Comparison of ENCODE assay signal across 1 cellular context in genomic region chr21:42398414-42399030, GRCh38.
TF ChIP-seq lines count a peak whose summit lies in the region.

No MANE protein-coding gene starts in this region.

TF ChIP-seq in HepG2, 621 proteins besides CTCF, POLR2A, EP300 and RAD21:
- TF ChIP-seq ZXDC (CRISPR knock-in tag; IDR thresholded peaks at IDR 0.05) (no peak), FOSL2 (CRISPR knock-in tag; IDR thresholded peaks at IDR 0.05) (no peak), NR2F6 (IDR thresholded peaks at IDR 0.05) (peak; percentile 29; the same call in 1 of the 2 replicates), NR2F6 (CRISPR knock-in tag; IDR thresholded peaks at IDR 0.05) (no peak), ZNF704 (CRISPR knock-in tag; IDR thresholded peaks at IDR 0.05; ENCODE audit: borderline replicate concordance) (no peak)
